ENCODE assay signal across 8 cellular contexts in genomic region chr15:48177875-48178611, GRCh38. TPM values are rescaled to one million over a fixed set of nuclear protein-coding genes. Genes with fewer than 3 reads are reported as not detected.
A peak's percentile ranks its signal among the peaks of the same experiment; 100 is the strongest.
DNase-seq lines count a peak whose midpoint lies in the region; ATAC-seq and TF ChIP-seq lines count a peak whose summit lies in the region.

Gene MYEF2 (minus strand): TSS chr15:48178295. CDS start chr15:48178237, 58 bp downstream.

- H3K4me3 Mint-ChIP-seq in WTC11 (peak within 1 kb of the TSS; percentile 92), immature natural killer cell (peak within 1 kb of the TSS; percentile 85 to 92 (median 90))

- H3F3A ChIP-seq in smooth muscle cell (ENCODE audit: low read depth): no peaks in the 10 kb centered on the region

- DNase-seq in NCI-H1436 treated with DMSO at 0.1 percent for 48 hours (lab: John Stamatoyannopoulos, UW): peak; percentile 66
- peak; percentile 90 for DNase-seq in WTC11 (ENCODE audit: low spot score)
- peak in 57 of 61 donors; percentile 22 to 87 (median 67) for DNase-seq in caudate nucleus (lab: John Stamatoyannopoulos, UW)
- DNase-seq in immature natural killer cell: peak; percentile 24 to 53 (median 51)
- DNase-seq in smooth muscle cell (lab: John Stamatoyannopoulos, UW; ENCODE audit: unreplicated experiment): no peak
- no peak for DNase-seq in SIG-M5 (lab: John Stamatoyannopoulos, UW)

- H3K27ac ChIP-seq in caudate nucleus (ENCODE audit: low read depth, low read length): peak within 1 kb of the TSS; percentile 74
- no peak within 1 kb of the TSS for H3K27ac ChIP-seq in smooth muscle cell (ENCODE audit: low read depth)

- H3K9me3 Mint-ChIP-seq in WTC11: no peaks in the 10 kb centered on the region
- H3K9me3 Mint-ChIP-seq in immature natural killer cell: peaks cover 0 to 5% (median 0%) of the 10 kb centered on the region in 6 donors

- TF ChIP-seq CTCF in GM12872 (IDR thresholded peaks at IDR 0.05; ENCODE audit: insufficient read depth, low read depth, low read length): 0 out of 3 replicates have a peak, but pooled peaks have one; percentile 16
- TF ChIP-seq CTCF in WTC11 (IDR thresholded peaks at IDR 0.05): no peak
- peak; percentile 4 for TF ChIP-seq CTCF in smooth muscle cell (IDR thresholded peaks at IDR 0.05; ENCODE audit: borderline replicate concordance, insufficient read depth, poor library complexity, severe bottlenecking)

- peaks cover 5% of the 10 kb centered on the region for H3K9me3 ChIP-seq in smooth muscle cell (replicated peaks; ENCODE audit: low read depth)

- H3K27me3 ChIP-seq in smooth muscle cell (ENCODE audit: low read depth): peaks cover 24% of the 10 kb centered on the region

- H3K27me3 Mint-ChIP-seq in WTC11 (ENCODE audit: low read depth): no peaks in the 10 kb centered on the region
- peaks cover 3 to 6% (median 3%) of the 10 kb centered on the region in 3 donors for H3K27me3 Mint-ChIP-seq in immature natural killer cell (ENCODE audit: low read depth in 3 of 3)

- peaks cover 22% of the 10 kb centered on the region for H3K4me1 ChIP-seq in smooth muscle cell (ENCODE audit: low read depth)

- peak within 1 kb of the TSS; percentile 93 for H2AFZ ChIP-seq in smooth muscle cell (ENCODE audit: low read depth)

- ATAC-seq in HG02610 (IDR thresholded peaks at IDR 0.05; ENCODE audit: unreplicated experiment): peak; percentile 83
- ATAC-seq in WTC11: peak; percentile 94

- H3K4me3 ChIP-seq in smooth muscle cell: peak within 1 kb of the TSS; percentile 83

- H3K4me1 Mint-ChIP-seq in WTC11: peaks cover 62% of the 10 kb centered on the region
- H3K4me1 Mint-ChIP-seq in immature natural killer cell: peaks cover 10 to 14% of the 10 kb centered on the region in 2 donors

- peaks cover 4% of the 10 kb centered on the region for H3K79me2 ChIP-seq in smooth muscle cell (ENCODE audit: low read depth)

- peak within 1 kb of the TSS; percentile 84 for H3K4me2 ChIP-seq in smooth muscle cell

- POLR2A ChIA-PET in WTC11 (lab: Charles Lee): interaction anchor here (0.8 kb wide), 1 partner anchor 13 kb away, joined by 4 read pairs; no protein-coding TSS in a partner anchor

- H3K36me3 Mint-ChIP-seq in WTC11 (no peaks in the 10 kb centered on the region), immature natural killer cell (no peaks in the 10 kb centered on the region)

- H3K27ac Mint-ChIP-seq in WTC11 (peak within 1 kb of the TSS; percentile 97), immature natural killer cell (peak within 1 kb of the TSS; percentile 51 to 87 (median 70))

- H4K20me1 ChIP-seq in smooth muscle cell (ENCODE audit: low read depth): no peaks in the 10 kb centered on the region

- H3K36me3 ChIP-seq in smooth muscle cell (ENCODE audit: low read depth): no peaks in the 10 kb centered on the region

- 1% methylated on average over 53 of the region's 66 CpGs for WGBS in smooth muscle cell (ENCODE audit: low lambda C conversion rate)

- CTCF ChIA-PET in WTC11 (lab: Charles Lee): interaction anchor here (0.6 to 1.4 kb wide), 8 partner anchors 10 to 1555 kb away, joined by 3 to 5 read pairs (median 3); no protein-coding TSS in a partner anchor

- peak within 1 kb of the TSS; percentile 61 for H3K9ac ChIP-seq in smooth muscle cell (ENCODE audit: low read depth)

TF ChIP-seq in WTC11, 78 proteins besides CTCF, POLR2A, EP300 and RAD21 (continues in another document):
- TF ChIP-seq ZNF138 (CRISPR knock-in tag; conservative IDR thresholded peaks at IDR 0.05): no peak
- 0 out of 2 replicates have a peak, but pooled peaks have one; percentile 62 for TF ChIP-seq E2F5 (CRISPR knock-in tag; IDR thresholded peaks at IDR 0.05)
- no peak for TF ChIP-seq ZNF263 (CRISPR knock-in tag; IDR thresholded peaks at IDR 0.05; ENCODE audit: low read depth)
- TF ChIP-seq, protein P1, sequence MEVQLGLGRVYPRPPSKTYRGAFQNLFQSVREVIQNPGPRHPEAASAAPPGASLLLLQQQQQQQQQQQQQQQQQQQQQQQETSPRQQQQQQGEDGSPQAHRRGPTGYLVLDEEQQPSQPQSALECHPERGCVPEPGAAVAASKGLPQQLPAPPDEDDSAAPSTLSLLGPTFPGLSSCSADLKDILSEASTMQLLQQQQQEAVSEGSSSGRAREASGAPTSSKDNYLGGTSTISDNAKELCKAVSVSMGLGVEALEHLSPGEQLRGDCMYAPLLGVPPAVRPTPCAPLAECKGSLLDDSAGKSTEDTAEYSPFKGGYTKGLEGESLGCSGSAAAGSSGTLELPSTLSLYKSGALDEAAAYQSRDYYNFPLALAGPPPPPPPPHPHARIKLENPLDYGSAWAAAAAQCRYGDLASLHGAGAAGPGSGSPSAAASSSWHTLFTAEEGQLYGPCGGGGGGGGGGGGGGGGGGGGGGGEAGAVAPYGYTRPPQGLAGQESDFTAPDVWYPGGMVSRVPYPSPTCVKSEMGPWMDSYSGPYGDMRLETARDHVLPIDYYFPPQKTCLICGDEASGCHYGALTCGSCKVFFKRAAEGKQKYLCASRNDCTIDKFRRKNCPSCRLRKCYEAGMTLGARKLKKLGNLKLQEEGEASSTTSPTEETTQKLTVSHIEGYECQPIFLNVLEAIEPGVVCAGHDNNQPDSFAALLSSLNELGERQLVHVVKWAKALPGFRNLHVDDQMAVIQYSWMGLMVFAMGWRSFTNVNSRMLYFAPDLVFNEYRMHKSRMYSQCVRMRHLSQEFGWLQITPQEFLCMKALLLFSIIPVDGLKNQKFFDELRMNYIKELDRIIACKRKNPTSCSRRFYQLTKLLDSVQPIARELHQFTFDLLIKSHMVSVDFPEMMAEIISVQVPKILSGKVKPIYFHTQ (CRISPR knock-in tag; IDR thresholded peaks at IDR 0.05): no peak
- TF ChIP-seq, protein P2, sequence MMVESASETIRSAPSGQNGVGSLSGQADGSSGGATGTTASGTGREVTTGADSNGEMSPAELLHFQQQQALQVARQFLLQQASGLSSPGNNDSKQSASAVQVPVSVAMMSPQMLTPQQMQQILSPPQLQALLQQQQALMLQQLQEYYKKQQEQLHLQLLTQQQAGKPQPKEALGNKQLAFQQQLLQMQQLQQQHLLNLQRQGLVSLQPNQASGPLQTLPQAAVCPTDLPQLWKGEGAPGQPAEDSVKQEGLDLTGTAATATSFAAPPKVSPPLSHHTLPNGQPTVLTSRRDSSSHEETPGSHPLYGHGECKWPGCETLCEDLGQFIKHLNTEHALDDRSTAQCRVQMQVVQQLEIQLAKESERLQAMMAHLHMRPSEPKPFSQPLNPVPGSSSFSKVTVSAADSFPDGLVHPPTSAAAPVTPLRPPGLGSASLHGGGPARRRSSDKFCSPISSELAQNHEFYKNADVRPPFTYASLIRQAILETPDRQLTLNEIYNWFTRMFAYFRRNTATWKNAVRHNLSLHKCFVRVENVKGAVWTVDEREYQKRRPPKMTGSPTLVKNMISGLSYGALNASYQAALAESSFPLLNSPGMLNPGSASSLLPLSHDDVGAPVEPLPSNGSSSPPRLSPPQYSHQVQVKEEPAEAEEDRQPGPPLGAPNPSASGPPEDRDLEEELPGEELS (CRISPR knock-in tag; IDR thresholded peaks at IDR 0.05): peak; percentile 81
- no peak for TF ChIP-seq OVOL2 (CRISPR knock-in tag; IDR thresholded peaks at IDR 0.05; ENCODE audit: borderline replicate concordance)
- no peak for TF ChIP-seq USF1 (CRISPR knock-in tag; IDR thresholded peaks at IDR 0.05)
- no peak for TF ChIP-seq ZNF423 (CRISPR knock-in tag; IDR thresholded peaks at IDR 0.05)
- TF ChIP-seq ZNF281 (CRISPR knock-in tag; IDR thresholded peaks at IDR 0.05): peak; percentile 43; the same call in 1 of the 2 replicates
- no peak for TF ChIP-seq EMX1 (CRISPR knock-in tag; IDR thresholded peaks at IDR 0.05)
- peak; percentile 8; the same call in 1 of the 2 replicates for TF ChIP-seq ZNF219 (CRISPR knock-in tag; IDR thresholded peaks at IDR 0.05; ENCODE audit: borderline replicate concordance)
- no peak; the same call in 1 of the 2 replicates for TF ChIP-seq ESRRA (CRISPR knock-in tag; IDR thresholded peaks at IDR 0.05; ENCODE audit: borderline replicate concordance)

RNA-seq across cellular contexts. Expression of gene MYEF2, which starts in this region (rescaled TPM):
- total RNA-seq in WTC11 (2021): 109 to 112 TPM (median 111 TPM) in 3 replicates
- polyA plus RNA-seq in immature natural killer cell: 1 to 10 TPM in 2 of 3 donors, not detected in 1; 1.5 to 1.6 TPM
- 3.9 and 13.9 TPM in 2 replicates for total RNA-seq in smooth muscle cell
- 0.56 and 1.2 TPM in 2 replicates for polyA plus RNA-seq in smooth muscle cell

Comparison
In these comparisons a context has a peak if more than half of its experiments do, and no peak if none do; other contexts are left out.
1. DNase-seq: peak in NCI-H1436 treated with DMSO at 0.1 percent for 48 hours (single experiment), WTC11 (single experiment), caudate nucleus (57 of 61) and immature natural killer cell (3 of 3); none in smooth muscle cell (single experiment) and SIG-M5 (single experiment).